In the genomic region with DNA sequence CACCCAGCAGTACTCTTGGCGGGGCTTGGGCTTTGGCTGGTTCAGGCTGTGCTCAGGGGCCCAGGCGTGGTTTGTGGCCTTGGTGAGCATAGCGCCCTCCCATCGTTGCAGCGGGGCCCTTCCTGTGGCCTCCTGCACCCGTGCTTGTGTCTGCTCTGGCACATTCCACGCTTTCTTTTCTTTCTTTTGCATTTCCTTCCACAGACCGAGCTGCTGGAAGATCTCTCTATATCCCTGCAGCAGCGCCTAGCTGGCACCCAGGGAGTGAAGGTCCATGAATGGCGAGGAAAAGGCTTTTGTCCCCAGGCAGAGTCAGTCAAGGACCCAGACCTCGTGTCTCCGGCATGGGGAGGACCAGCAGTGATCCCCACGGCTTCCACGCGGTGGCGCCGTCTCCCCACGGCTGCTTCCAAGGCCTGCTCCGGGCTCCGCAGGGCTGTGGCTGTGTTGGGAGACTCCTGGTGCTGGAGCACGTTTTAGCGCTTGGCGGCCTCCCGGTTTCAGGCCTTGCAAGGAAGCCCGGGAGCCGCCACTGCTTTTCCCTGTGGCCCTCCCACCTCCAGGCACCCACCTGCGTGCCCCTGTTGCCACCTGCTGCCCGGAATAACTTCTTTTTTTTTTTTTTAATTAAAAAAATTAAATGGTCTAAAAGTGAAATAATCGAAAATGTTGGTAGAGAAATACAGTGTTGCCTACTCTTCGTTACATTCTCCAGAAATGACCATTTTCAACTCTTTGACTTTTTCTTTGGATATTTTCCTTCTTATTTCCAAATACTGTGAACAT, we compare ENCODE assay signal across 8 cellular contexts. TPM values are rescaled to one million over a fixed set of nuclear protein-coding genes. Genes with fewer than 3 reads are reported as not detected.
A peak's percentile ranks its signal among the peaks of the same experiment; 100 is the strongest.
DNase-seq lines count a peak whose midpoint lies in the region; ATAC-seq, FAIRE-seq and TF ChIP-seq lines count a peak whose summit lies in the region.

No MANE protein-coding gene starts in this region.

- TF ChIP-seq POLR2A in GM12892 (IDR thresholded peaks at IDR 0.05; ENCODE audit: low read depth, low read length), result no peak

- H3K9me3 ChIP-seq in lung (ENCODE audit: control insufficient read depth in 2 of 2, insufficient read depth in 1 of 2, low read length in 1 of 2), result no peaks in the 10 kb centered on the region

- no peaks in the 10 kb centered on the region for H3K4me1 ChIP-seq in lung (ENCODE audit: control insufficient read depth in 2 of 2, insufficient read depth in 2 of 2, low read length in 2 of 2)

- H3K27me3 ChIP-seq in lung (ENCODE audit: control insufficient read depth, insufficient read depth), result no peaks in the 10 kb centered on the region

- H3K4me3 ChIP-seq in lung, result no peak overlapping the region

- FAIRE-seq in GM12892 (lab: Jason Lieb, UNC), result peak; percentile 95

- H3K27ac ChIP-seq in lung (ENCODE audit: low read depth in 1 of 2, low read length in 1 of 2), result no peak overlapping the region

- peak; percentile 84 for DNase-seq in GM12892 (ENCODE audit: insufficient read length)
- DNase-seq in NCI-H526 treated with DMSO at 0.1 percent for 48 hours (lab: John Stamatoyannopoulos, UW), result peak; percentile 94
- DNase-seq in activated CD4-positive, alpha-beta T cell treated with anti-CD3 and anti-CD28 coated beads, Interleukin-2, amount 50 U/mL, for 48 hours, result peak; percentile 82 to 88
- peak; percentile 96 for DNase-seq in ecto neural progenitor cell (ENCODE audit: low spot score)
- peak; percentile 65 for DNase-seq in lung (ENCODE audit: low spot score)
- DNase-seq in stimulated activated CD8-positive, alpha-beta memory T cell treated with anti-CD3 and anti-CD28 coated beads, Interleukin-12 subunit alpha, Interleukin-12 subunit beta, amount 100 ng/mL, for 24 hours (ENCODE audit: extremely low read depth), result peak; percentile 9
- no peak for DNase-seq in NK-92 (lab: John Stamatoyannopoulos, UW; ENCODE audit: unreplicated experiment)

- ATAC-seq in HG02970 (IDR thresholded peaks at IDR 0.05; ENCODE audit: low FRiP score, unreplicated experiment) (peak; percentile 74), lung (ENCODE audit: insufficient read depth, low FRiP score) (peak; percentile 67)

- 16 to 22% methylated on average over 30 of the region's 30 CpGs for WGBS in lung, 2 donors

- TF ChIP-seq CTCF in lung (IDR thresholded peaks at IDR 0.05; ENCODE audit: control extremely low read depth, extremely low read depth), result peak; percentile 73

- no peaks in the 10 kb centered on the region for H3K36me3 ChIP-seq in lung (ENCODE audit: control insufficient read depth in 2 of 2, insufficient read depth in 2 of 2, low read length in 2 of 2)

RNA-seq across cellular contexts. Expression of a gene that starts 28.5 kb away (rescaled TPM):
- polyA plus RNA-seq in GM12892 (2012; ENCODE audit: missing spikeins), result 0.19 TPM
- total RNA-seq in lung, result 10 to 100 TPM in 1 of 2 donors, 1 to 10 TPM in 1; 7.3 to 13.6 TPM
- polyA plus RNA-seq in lung, result 10 to 100 TPM in 1 of 2 donors, 1 to 10 TPM in 1; 7.1 to 11.4 TPM

RNA-seq across cellular contexts. Expression of a gene that starts 51.8 kb away (rescaled TPM):
- polyA plus RNA-seq in GM12892 (2012; ENCODE audit: missing spikeins), result not detected
- under 1 TPM; 0.40 to 0.49 TPM for total RNA-seq in lung
- polyA plus RNA-seq in lung, result under 1 TPM; 0.03 to 0.14 TPM
